ENCODE assay signal across 8 cellular contexts in the genomic region with DNA sequence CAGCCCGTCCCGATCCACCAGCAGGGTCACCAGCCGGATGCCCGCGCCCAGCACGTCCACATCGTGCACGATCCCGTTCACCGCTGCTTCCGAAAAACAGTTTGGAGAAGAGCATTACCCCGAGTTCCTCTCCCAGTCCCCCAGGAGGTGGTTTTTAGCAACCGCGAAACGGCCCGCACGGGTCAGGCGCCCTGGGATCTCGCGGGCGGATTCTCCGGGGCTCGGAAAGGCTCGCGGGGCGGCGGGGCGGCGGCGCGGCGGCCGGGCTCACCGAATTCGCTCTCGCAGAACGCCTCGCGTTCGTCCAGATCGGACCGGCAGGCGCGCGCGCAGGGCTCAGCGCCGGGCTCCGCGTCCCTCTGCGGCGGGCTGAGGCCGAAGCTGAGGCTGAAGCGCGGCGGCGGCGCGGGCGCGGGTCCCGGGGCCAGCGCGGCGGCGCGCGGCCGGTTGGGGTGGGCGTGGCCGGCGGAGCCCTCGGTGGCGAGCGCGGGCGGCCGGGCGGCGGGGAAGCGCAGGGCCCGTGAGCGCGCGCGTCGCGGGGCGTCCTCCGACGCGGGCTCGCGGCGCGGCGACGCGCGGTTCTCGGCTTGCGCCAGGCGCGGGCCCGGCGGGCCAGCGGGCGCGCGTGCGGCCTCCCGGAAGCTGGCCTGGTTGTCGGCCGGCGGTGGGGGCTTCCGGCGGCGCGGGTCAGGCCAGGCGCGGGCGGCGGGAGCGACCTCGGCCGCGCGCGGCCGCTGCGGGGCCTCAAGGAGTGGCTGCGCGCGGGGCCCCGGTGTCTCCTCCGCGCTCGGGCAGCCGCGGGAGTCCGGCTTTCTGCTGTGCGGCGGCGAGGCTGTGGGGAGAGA. TPM values are rescaled to one million over a fixed set of nuclear protein-coding genes. Genes with fewer than 3 reads are reported as not detected.
DNase-seq lines count a peak whose midpoint lies in the region; ATAC-seq and TF ChIP-seq lines count a peak whose summit lies in the region.

No MANE protein-coding gene starts in this region.

- CTCF ChIA-PET in Panc1 (lab: Charles Lee), result no interaction called here

- peak overlapping the region; percentile 81 for H3K9ac ChIP-seq in HUES48 (ENCODE audit: low read depth, low read length)

- H3K27me3 ChIP-seq in HUES48 (ENCODE audit: control insufficient read depth, insufficient read depth, low read length) (peaks cover 25% of the 10 kb centered on the region), Panc1 (ENCODE audit: control insufficient read depth, insufficient read depth, low read length) (no peaks in the 10 kb centered on the region)

- H3K27me3 Mint-ChIP-seq in natural killer cell (ENCODE audit: low read depth in 2 of 2), result peaks cover 5 to 20% of the 10 kb centered on the region in 2 donors

- DNase-seq in DMS114 treated with DMSO at 0.1 percent for 48 hours (lab: John Stamatoyannopoulos, UW; ENCODE audit: unreplicated experiment) (peak; percentile 59), Panc1 (ENCODE audit: low read depth, low spot score) (no peak), fibroblast of mammary gland (ENCODE audit: low read depth) (peak; percentile 77), natural killer cell (peak; percentile 77)
- DNase-seq in activated T-helper 1 cell treated with anti-CD3 and anti-CD28 coated beads, Interleukin-2, amount 50 U/mL, for 16 hours (ENCODE audit: low read depth in 1 of 2, low spot score in 1 of 2), result peak; percentile 38 to 60
- DNase-seq in stimulated activated naive CD8-positive, alpha-beta T cell treated with anti-CD3 and anti-CD28 coated beads, Interleukin-15, Interleukin-2, amounts not matched to agents 100 U/mL and 50 U/mL, for 24 hours, result peak; percentile 84

- no peaks in the 10 kb centered on the region for H3K36me3 Mint-ChIP-seq in natural killer cell

- H3K9me3 Mint-ChIP-seq in natural killer cell, result no peaks in the 10 kb centered on the region

- POLR2A ChIA-PET in Panc1 (lab: Charles Lee), result interaction anchor here (0.6 kb wide), 1 partner anchor 10 kb away, joined by 3 read pairs; no protein-coding TSS in a partner anchor

- peak overlapping the region; percentile 93 for H3K4me3 Mint-ChIP-seq in natural killer cell

- intact Hi-C loops in Panc1 (cut with micrococcal nuclease; ENCODE audit: unreplicated experiment), result no loop called here
- intact Hi-C loops in natural killer cell (cut with micrococcal nuclease), result loop anchor here (10.0 kb wide), 1 partner anchor 1331 kb away; a partner anchor contains a TSS

- peak; percentile 78 for ATAC-seq in GM21390 (IDR thresholded peaks at IDR 0.05; ENCODE audit: unreplicated experiment)
- ATAC-seq in Panc1, result peak; percentile 88
- peak; percentile 74 to 92 (median 80) for ATAC-seq in natural killer cell
- peak; percentile 77 for ATAC-seq in stimulated activated naive CD8-positive, alpha-beta T cell treated with anti-CD3 and anti-CD28 coated beads, Interleukin-15, Interleukin-2, amounts not matched to agents 100 U/mL and 50 U/mL, for 24 hours

- H3K27ac Mint-ChIP-seq in natural killer cell, result peak overlapping the region; percentile 89 to 95

- H3K4me3 ChIP-seq in HUES48 (ENCODE audit: low read depth, low read length) (peak overlapping the region; percentile 96), Panc1 (ENCODE audit: low read depth in 2 of 2, low read length in 2 of 2) (peak overlapping the region; percentile 67 to 80), fibroblast of mammary gland (ENCODE audit: control insufficient read depth, low read depth, low read length) (peak overlapping the region; percentile 69)

- H3K27ac ChIP-seq in HUES48 (ENCODE audit: low read depth, low read length), result peak overlapping the region; percentile 91
- peak overlapping the region; percentile 82 for H3K27ac ChIP-seq in Panc1 (ENCODE audit: low read length)

- in situ Hi-C loops in Panc1 (cut with HindIII; ENCODE audit: low pct_unique_long_range_greater_than_20kb, low sequenced_read_pairs), result no loop called here

- BruUV-seq in Panc1 (replicated peaks; lab: Mats Ljungman, UMichigan), result no TSS peak

- TF ChIP-seq CTCF in Panc1 (IDR thresholded peaks at IDR 0.05), result no peak
- no peak for TF ChIP-seq CTCF in fibroblast of mammary gland (conservative IDR thresholded peaks at IDR 0.05; ENCODE audit: control insufficient read depth, insufficient read depth, low read depth, low read length)
- no peak for TF ChIP-seq CTCF in natural killer cell (IDR thresholded peaks at IDR 0.05)

- H3K4me1 ChIP-seq in HUES48 (ENCODE audit: control insufficient read depth, insufficient read depth, low read length) (peaks cover 12% of the 10 kb centered on the region), Panc1 (ENCODE audit: control insufficient read depth, insufficient read depth, low read length) (peaks cover 9% of the 10 kb centered on the region)

- H3K4me1 Mint-ChIP-seq in natural killer cell, result peaks cover 35 to 38% of the 10 kb centered on the region in 2 donors

- H3K9me3 ChIP-seq in HUES48 (ENCODE audit: control insufficient read depth, insufficient read depth, low read length) (no peaks in the 10 kb centered on the region), Panc1 (ENCODE audit: control insufficient read depth, insufficient read depth, low read depth, low read length) (no peaks in the 10 kb centered on the region)

- H3K36me3 ChIP-seq in HUES48 (ENCODE audit: control insufficient read depth, insufficient read depth, low read length) (no peaks in the 10 kb centered on the region), Panc1 (ENCODE audit: control insufficient read depth, insufficient read depth, low read length) (peaks cover 2% of the 10 kb centered on the region; the same call in 1 of the 2 replicates)

RNA-seq across cellular contexts. Expression of a gene that starts 2.9 kb away (rescaled TPM):
- total RNA-seq in Panc1 (2021; ENCODE audit: unreplicated experiment) (15.6 TPM), natural killer cell (1 to 10 TPM; 4.3 to 5.8 (median 4.6) TPM)
- 10.3 TPM for polyA plus RNA-seq in Panc1 (2012; ENCODE audit: insufficient read length)

RNA-seq across cellular contexts. Expression of a gene that starts 42.2 kb away (rescaled TPM):
- total RNA-seq in Panc1 (2021; ENCODE audit: unreplicated experiment) (177 TPM), natural killer cell (10 to 100 TPM; 45.1 to 52.8 (median 49.3) TPM)
- polyA plus RNA-seq in Panc1 (2012; ENCODE audit: insufficient read length), result 102 TPM
